Comparison of ENCODE assay signal across 31 cellular contexts in genomic region chr15:54585063-54585462, GRCh38.
"Had no signal": no experiment of that assay in that cellular context is flagged by ENCODE, and none has a peak within 500 bp of the region (broad histone marks: within the 10 kb centered on the region; RNA-seq: fewer than 3 reads in every experiment).

No MANE protein-coding gene starts in this region.

- H3K27me3 ChIP-seq: ascending aorta, cardiac muscle cell had no signal

- FAIRE-seq: bronchial epithelial cell, TTC549 had no signal

- H3K36me3 ChIP-seq: ascending aorta, cardiac muscle cell had no signal

- DNase-seq: activated B cell treated with CpG ODN at 0.5 μM for 24 hours; activated CD4-positive, alpha-beta memory T cell treated with anti-CD3 and anti-CD28 coated beads for 36 hours; activated CD4-positive, alpha-beta T cell treated with anti-CD3 and anti-CD28 coated beads for 4 hours; activated CD4-positive, alpha-beta T cell treated with anti-CD3 and anti-CD28 coated beads, Interleukin-2, amount 10 ng/mL, durations not matched to agents 24 days and 14 days; activated CD4-positive, alpha-beta T cell treated with anti-CD3 and anti-CD28 coated beads, Interleukin-2, amount 50 U/mL, for 1 hour; activated CD4-positive, alpha-beta T cell treated with anti-CD3 and anti-CD28 coated beads, Interleukin-2, amount 50 U/mL, for 4 hours; activated CD4-positive, CD25-positive, alpha-beta regulatory T cell treated with anti-CD3 and anti-CD28 coated beads, Interleukin-2, amount 50 U/mL, for 72 hours; activated CD8-positive, alpha-beta memory T cell treated with anti-CD3 and anti-CD28 coated beads, Interleukin-2, amount 50 U/mL, for 4 hours; activated CD8-positive, alpha-beta T cell treated with anti-CD3 and anti-CD28 coated beads for 36 hours; activated effector memory CD4-positive, alpha-beta T cell treated with anti-CD3 and anti-CD28 coated beads, Interleukin-2, amount 50 U/mL, for 16 hours; activated gamma-delta T cell treated with Interleukin-2 at 50 U/mL for 16 hours; activated naive CD4-positive, alpha-beta T cell; activated naive CD4-positive, alpha-beta T cell treated with anti-CD3 and anti-CD28 coated beads for 36 hours; activated naive CD8-positive, alpha-beta T cell treated with anti-CD3 and anti-CD28 coated beads, Interleukin-2, amount 10 ng/mL, durations not matched to agents 7 days and 5 days; activated naive CD8-positive, alpha-beta T cell treated with anti-CD3 and anti-CD28 coated beads, Interleukin-2, amount 50 U/mL, for 24 hours; activated T-cell treated with anti-CD3 and anti-CD28 coated beads for 4 hours; activated T-cell treated with anti-CD3 and anti-CD28 coated beads, Interleukin-2, amount 50 U/mL, for 1 hour; activated T-cell treated with anti-CD3 and anti-CD28 coated beads, Interleukin-2, amount 50 U/mL, for 4 hours; activated T-cell treated with anti-CD3 and anti-CD28 coated beads, Interleukin-2, amount 50 U/mL, for 72 hours; amygdala; anterior cingulate cortex; caudate nucleus; T-helper 1 cell; T-helper 2 cell; T-helper 9 cell had no signal

- H3K9me3 ChIP-seq: ascending aorta had no signal

- H3K27ac ChIP-seq: ascending aorta, cardiac muscle cell, VCaP had no signal

- ATAC-seq: activated CD8-positive, alpha-beta T cell treated with anti-CD3 and anti-CD28 coated beads for 36 hours; activated naive CD8-positive, alpha-beta T cell treated with anti-CD3 and anti-CD28 coated beads, Interleukin-2, amount 50 U/mL, for 24 hours; activated T-cell treated with anti-CD3 and anti-CD28 coated beads, Interleukin-2, amount 50 U/mL, for 4 hours; activated T-cell treated with anti-CD3 and anti-CD28 coated beads, Interleukin-2, amount 50 U/mL, for 72 hours; activated T-helper 17 cell treated with anti-CD3 and anti-CD28 coated beads, Interleukin-2, amount 50 U/mL, for 72 hours had no signal

- H3K4me3 ChIP-seq: ascending aorta, cardiac muscle cell had no signal

- H3K4me1 ChIP-seq: ascending aorta had no signal
